16 cellular contexts compared by ENCODE assay signal in the genomic region with DNA sequence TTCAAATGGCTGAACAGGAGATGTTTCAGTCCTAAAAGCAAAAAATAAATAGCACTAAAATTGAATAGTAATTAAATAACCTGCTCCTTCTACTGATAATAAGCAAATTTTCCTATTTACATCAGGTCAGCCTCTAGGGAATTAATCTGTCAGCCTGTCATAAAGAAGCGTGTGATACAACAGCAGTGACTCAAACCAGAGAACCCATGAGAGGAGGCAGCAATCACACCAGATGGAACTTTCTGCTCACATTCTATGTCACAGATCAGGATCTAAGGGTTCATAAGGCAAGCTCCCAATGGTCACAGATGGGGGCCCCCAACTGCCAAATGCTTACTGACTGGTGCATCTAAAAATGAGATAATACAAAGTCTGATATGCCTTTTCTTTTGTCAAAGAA. TPM values are rescaled to one million over a fixed set of nuclear protein-coding genes. Genes with fewer than 3 reads are reported as not detected.
DNase-seq lines count a peak whose midpoint lies in the region; ATAC-seq, FAIRE-seq and TF ChIP-seq lines count a peak whose summit lies in the region.
"Had no signal": no experiment of that assay in that cellular context is flagged by ENCODE, and none has a peak within 500 bp of the region (broad histone marks: within the 10 kb centered on the region; RNA-seq: fewer than 3 reads in every experiment).

No MANE protein-coding gene starts in this region.

- TF ChIP-seq CTCF in HEK293 (tag by site-specific recombination; IDR thresholded peaks at IDR 0.05), result no peak

- ATAC-seq in activated T-cell treated with anti-CD3 and anti-CD28 coated beads, Interleukin-2, amount 50 U/mL, for 4 hours, result no peak

- H3K27ac ChIP-seq in HEK293 (ENCODE audit: extremely low read depth, low read depth, low read length) (no peak overlapping the region), small intestine (ENCODE audit: low read depth in 1 of 2, low read length in 1 of 2) (no peak overlapping the region)
- H3K27ac ChIP-seq: thoracic aorta, VCaP had no signal

- CTCF ChIA-PET in HEK293 (lab: Yijun Ruan, JAX), result interaction anchor here (2.5 kb wide), 1 partner anchor 78 kb away, joined by 12 read pairs; no protein-coding TSS in a partner anchor

- POLR2A ChIA-PET in HEK293 (lab: Yijun Ruan, JAX), result interaction anchor here (1.1 kb wide), 1 partner anchor 14 kb away, joined by 3 read pairs; no protein-coding TSS in a partner anchor

- H3K4me1 Mint-ChIP-seq in activated T-cell treated with anti-CD3 and anti-CD28 coated beads, Interleukin-2, amount 50 U/mL, for 4 hours (ENCODE audit: low read depth), result no peaks in the 10 kb centered on the region
- H3K4me1 Mint-ChIP-seq: CD4-positive, CD25-positive, alpha-beta regulatory T cell had no signal

- H3K36me3 ChIP-seq in HEK293 (ENCODE audit: control insufficient read depth in 2 of 2, insufficient read depth in 1 of 2, low read length in 2 of 2), result peaks cover 0 to 4% of the 10 kb centered on the region in 2 experiments; a peak in 1 of 3 replicates
- no peaks in the 10 kb centered on the region for H3K36me3 ChIP-seq in small intestine (ENCODE audit: control insufficient read depth in 2 of 2, insufficient read depth in 2 of 2, low read length in 2 of 2)
- H3K36me3 ChIP-seq: thoracic aorta had no signal

- H3K4me3 Mint-ChIP-seq in activated T-cell treated with anti-CD3 and anti-CD28 coated beads, Interleukin-2, amount 50 U/mL, for 4 hours, result no peak overlapping the region
- H3K4me3 Mint-ChIP-seq: CD4-positive, CD25-positive, alpha-beta regulatory T cell had no signal

- FAIRE-seq in endometrium (lab: Jason Lieb, UNC) (peak; percentile 41), small intestine (lab: Jason Lieb, UNC) (no peak)
- FAIRE-seq: H54, HTR-8/SVneo had no signal

- H3K9me3 ChIP-seq in HEK293 (ENCODE audit: control insufficient read depth, insufficient read depth, low read depth, low read length) (no peaks in the 10 kb centered on the region), small intestine (ENCODE audit: control insufficient read depth, low read depth) (no peaks in the 10 kb centered on the region)
- H3K9me3 ChIP-seq: thoracic aorta had no signal

- H3K27me3 ChIP-seq in small intestine (ENCODE audit: control insufficient read depth in 2 of 2, insufficient read depth in 2 of 2, low read length in 2 of 2), result no peaks in the 10 kb centered on the region

- H3K4me1 ChIP-seq in HEK293 (ENCODE audit: control insufficient read depth, insufficient read depth, low read length) (peaks cover 38% of the 10 kb centered on the region), small intestine (ENCODE audit: control insufficient read depth in 2 of 2, insufficient read depth in 1 of 2, low read depth in 1 of 2, low read length in 1 of 2) (peaks cover 0 to 20% of the 10 kb centered on the region in 2 donors)

- DNase-seq in NCI-H524 treated with DMSO at 0.1 percent for 48 hours (lab: John Stamatoyannopoulos, UW), result peak; percentile 55
- peak; percentile 30 for DNase-seq in small intestine
- DNase-seq in activated T-cell treated with anti-CD3 and anti-CD28 coated beads, Interleukin-2, amount 50 U/mL, for 4 hours, result no peak
- DNase-seq in ecto neural progenitor cell (ENCODE audit: low spot score), result no peak
- DNase-seq in CD1c-positive myeloid dendritic cell (ENCODE audit: extremely low spot score), result no peak
- DNase-seq: activated CD8-positive, alpha-beta memory T cell treated with anti-CD3 and anti-CD28 coated beads for 24 hours; amniotic stem cell; CD4-positive, CD25-positive, alpha-beta regulatory T cell; nucleus accumbens; stimulated activated CD4-positive, alpha-beta T cell treated with anti-CD3 and anti-CD28 coated beads, Interleukin-4, amount 100 ng/mL, for 4 hours had no signal

- peaks cover 8% of the 10 kb centered on the region for H3K27me3 Mint-ChIP-seq in activated T-cell treated with anti-CD3 and anti-CD28 coated beads, Interleukin-2, amount 50 U/mL, for 4 hours (ENCODE audit: low read depth)

- H3K4me3 ChIP-seq in HEK293 (ENCODE audit: low read depth, low read length) (no peak overlapping the region), small intestine (ENCODE audit: low read depth in 1 of 2, low read length in 2 of 2) (no peak overlapping the region)
- H3K4me3 ChIP-seq: thoracic aorta had no signal

- no peaks in the 10 kb centered on the region for H3K36me3 Mint-ChIP-seq in activated T-cell treated with anti-CD3 and anti-CD28 coated beads, Interleukin-2, amount 50 U/mL, for 4 hours (ENCODE audit: insufficient read depth)
- H3K36me3 Mint-ChIP-seq: CD4-positive, CD25-positive, alpha-beta regulatory T cell had no signal

- no peaks in the 10 kb centered on the region for H3K9me3 Mint-ChIP-seq in activated T-cell treated with anti-CD3 and anti-CD28 coated beads, Interleukin-2, amount 50 U/mL, for 4 hours
- H3K9me3 Mint-ChIP-seq: CD4-positive, CD25-positive, alpha-beta regulatory T cell had no signal

- 32 to 40% (median 37%) methylated on average over 1 of the region's 1 CpG for WGBS in small intestine, 3 donors

TF ChIP-seq in HEK293, 187 proteins besides CTCF, POLR2A, EP300 and RAD21:
- TF ChIP-seq ZEB2 (tag by site-specific recombination; IDR thresholded peaks at IDR 0.05) (0 out of 2 replicates have a peak, but pooled peaks have one; percentile 54), ZNF10 (tag by site-specific recombination; IDR thresholded peaks at IDR 0.05) (0 out of 2 replicates have a peak, but pooled peaks have one; percentile 56), ZNF654 (tag by site-specific recombination; IDR thresholded peaks at IDR 0.05; ENCODE audit: low read depth) (no peak), ZNF747 (tag by site-specific recombination; IDR thresholded peaks at IDR 0.05) (no peak)

RNA-seq across cellular contexts. Expression of a gene that starts 41.1 kb away (rescaled TPM):
- 10 to 100 TPM; 12.3 to 34.7 (median 13.0) TPM for polyA plus RNA-seq in small intestine
- 1 to 10 TPM; 5.6 to 6.9 (median 6.5) TPM for total RNA-seq in activated T-cell treated with anti-CD3 and anti-CD28 coated beads, Interleukin-2, amount 50 U/mL, for 4 hours

Comparison
In these comparisons a context has a peak if more than half of its experiments do, and no peak if none do; other contexts are left out.
1. DNase-seq: peak in NCI-H524 treated with DMSO at 0.1 percent for 48 hours (single experiment) and small intestine (single experiment); none in activated T-cell treated with anti-CD3 and anti-CD28 coated beads, Interleukin-2, amount 50 U/mL, for 4 hours (single experiment), ecto neural progenitor cell (single experiment) and CD1c-positive myeloid dendritic cell (single experiment).